Comparison of ENCODE assay signal across 3 cellular contexts in the genomic region with DNA sequence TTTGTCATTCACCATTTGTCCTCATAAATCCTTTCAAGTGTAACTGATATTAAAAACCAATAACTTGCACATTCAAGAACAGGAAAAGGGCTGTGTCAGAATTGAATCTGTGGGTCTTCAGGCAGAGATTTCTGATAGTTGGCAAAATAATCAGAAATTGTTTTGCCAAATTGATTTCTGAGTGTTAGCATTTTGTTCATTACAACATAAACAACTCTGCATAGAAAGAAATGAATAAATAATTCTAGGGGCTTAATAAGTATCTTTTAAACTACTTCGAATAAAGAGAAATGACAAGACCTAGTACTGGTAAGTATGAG.
TF ChIP-seq lines count a peak whose summit lies in the region.

No MANE protein-coding gene starts in this region.

TF ChIP-seq in A549, 52 proteins besides CTCF, POLR2A, EP300 and RAD21:
- TF ChIP-seq BHLHE40 (IDR thresholded peaks at IDR 0.05; ENCODE audit: low read depth, low read length) = no peak
- TF ChIP-seq EHF (CRISPR knock-in tag; IDR thresholded peaks at IDR 0.05) = no peak
- no peak for TF ChIP-seq JUNB (IDR thresholded peaks at IDR 0.05)

TF ChIP-seq in HCT116, 20 proteins besides CTCF, POLR2A, EP300 and RAD21:
- TF ChIP-seq JUND (IDR thresholded peaks at IDR 0.05) (0 out of 2 replicates have a peak, but pooled peaks have one; percentile 9), EGR1 (IDR thresholded peaks at IDR 0.05; ENCODE audit: low read depth) (no peak)
- TF ChIP-seq, protein P1, sequence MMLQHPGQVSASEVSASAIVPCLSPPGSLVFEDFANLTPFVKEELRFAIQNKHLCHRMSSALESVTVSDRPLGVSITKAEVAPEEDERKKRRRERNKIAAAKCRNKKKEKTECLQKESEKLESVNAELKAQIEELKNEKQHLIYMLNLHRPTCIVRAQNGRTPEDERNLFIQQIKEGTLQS (IDR thresholded peaks at IDR 0.05) = no peak

TF ChIP-seq in K562, 482 proteins besides CTCF, POLR2A, EP300 and RAD21:
- TF ChIP-seq, protein P2, sequence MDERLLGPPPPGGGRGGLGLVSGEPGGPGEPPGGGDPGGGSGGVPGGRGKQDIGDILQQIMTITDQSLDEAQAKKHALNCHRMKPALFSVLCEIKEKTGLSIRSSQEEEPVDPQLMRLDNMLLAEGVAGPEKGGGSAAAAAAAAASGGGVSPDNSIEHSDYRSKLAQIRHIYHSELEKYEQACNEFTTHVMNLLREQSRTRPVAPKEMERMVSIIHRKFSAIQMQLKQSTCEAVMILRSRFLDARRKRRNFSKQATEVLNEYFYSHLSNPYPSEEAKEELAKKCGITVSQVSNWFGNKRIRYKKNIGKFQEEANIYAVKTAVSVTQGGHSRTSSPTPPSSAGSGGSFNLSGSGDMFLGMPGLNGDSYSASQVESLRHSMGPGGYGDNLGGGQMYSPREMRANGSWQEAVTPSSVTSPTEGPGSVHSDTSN (CRISPR knock-in tag; IDR thresholded peaks at IDR 0.05; ENCODE audit: low read depth) = no peak
- TF ChIP-seq, protein P2 (tag; conservative IDR thresholded peaks at IDR 0.05; ENCODE audit: low read depth) = 0 out of 2 replicates have a peak, but pooled peaks have one; percentile 38
- TF ChIP-seq HLTF (IDR thresholded peaks at IDR 0.05) (no peak), TBL1XR1 (IDR thresholded peaks at IDR 0.05; ENCODE audit: low read length in 2 of 2) (no peak), MAFG (tag; conservative IDR thresholded peaks at IDR 0.05) (0 out of 2 replicates have a peak, but pooled peaks have one; percentile 15), MEIS2 (IDR thresholded peaks at IDR 0.05; ENCODE audit: partially characterized antibody) (peak; percentile 38)
- TF ChIP-seq, protein P3, sequence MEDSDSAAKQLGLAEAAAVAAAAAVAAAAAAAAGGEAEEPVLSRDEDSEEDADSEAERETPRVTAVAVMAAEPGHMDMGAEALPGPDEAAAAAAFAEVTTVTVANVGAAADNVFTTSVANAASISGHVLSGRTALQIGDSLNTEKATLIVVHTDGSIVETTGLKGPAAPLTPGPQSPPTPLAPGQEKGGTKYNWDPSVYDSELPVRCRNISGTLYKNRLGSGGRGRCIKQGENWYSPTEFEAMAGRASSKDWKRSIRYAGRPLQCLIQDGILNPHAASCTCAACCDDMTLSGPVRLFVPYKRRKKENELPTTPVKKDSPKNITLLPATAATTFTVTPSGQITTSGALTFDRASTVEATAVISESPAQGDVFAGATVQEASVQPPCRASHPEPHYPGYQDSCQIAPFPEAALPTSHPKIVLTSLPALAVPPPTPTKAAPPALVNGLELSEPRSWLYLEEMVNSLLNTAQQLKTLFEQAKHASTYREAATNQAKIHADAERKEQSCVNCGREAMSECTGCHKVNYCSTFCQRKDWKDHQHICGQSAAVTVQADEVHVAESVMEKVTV (CRISPR knock-in tag; IDR thresholded peaks at IDR 0.05) = 0 out of 2 replicates have a peak, but pooled peaks have one; percentile 20
